ENCODE assay signal across 9 cellular contexts in genomic region chr2:85355521-85355920, GRCh38. TPM values are rescaled to one million over a fixed set of nuclear protein-coding genes. Genes with fewer than 3 reads are reported as not detected.
DNase-seq lines count a peak whose midpoint lies in the region; ATAC-seq and TF ChIP-seq lines count a peak whose summit lies in the region.
"Had no signal": no experiment of that assay in that cellular context is flagged by ENCODE, and none has a peak within 500 bp of the region (broad histone marks: within the 10 kb centered on the region; RNA-seq: fewer than 3 reads in every experiment).

No MANE protein-coding gene starts in this region.

- 90 to 91% methylated on average over 3 of the region's 3 CpGs for WGBS in ectodermal cell, 2 experiments

- H3K36me3 ChIP-seq in BLaER1 treated with 17β-estradiol and CSF1 and Interleukin-3, amounts not matched to agents 10 nM and 100 nM, result peaks cover 53 to 65% (median 60%) of the 10 kb centered on the region in 11 experiments
- H3K36me3 ChIP-seq in MM.1S (replicated peaks; ENCODE audit: insufficient read depth, low read length) (no peaks in the 10 kb centered on the region), ectodermal cell (ENCODE audit: control insufficient read depth, insufficient read depth, low read length) (no peaks in the 10 kb centered on the region), neural cell (ENCODE audit: insufficient read depth, low read length) (no peaks in the 10 kb centered on the region)

- DNase-seq in MM.1S (no peak), OCI-M1 (lab: John Stamatoyannopoulos, UW) (no peak), NCI-H146 (lab: John Stamatoyannopoulos, UW) (no peak)
- DNase-seq: NCI-H2081 treated with DMSO at 0.1 percent for 48 hours had no signal

- H3F3A ChIP-seq in MM.1S (ENCODE audit: insufficient read depth, low read length) (peaks cover 5% of the 10 kb centered on the region; the same call in 1 of the 2 replicates), neural cell (ENCODE audit: insufficient read depth, low read length, poor library complexity, severe bottlenecking) (no peaks in the 10 kb centered on the region)

- no peak for TF ChIP-seq CTCF in MM.1S (IDR thresholded peaks at IDR 0.05; ENCODE audit: low read length)
- no peak for TF ChIP-seq CTCF in neural cell (IDR thresholded peaks at IDR 0.05; ENCODE audit: poor library complexity, severe bottlenecking)

- H3K4me2 ChIP-seq in BLaER1 treated with 17β-estradiol and CSF1 and Interleukin-3, amounts not matched to agents 10 nM and 100 nM, result peak overlapping the region; percentile 85 to 98 (median 93)
- H3K4me2 ChIP-seq in MM.1S (ENCODE audit: low read depth, low read length) (peak overlapping the region; percentile 80), neural cell (ENCODE audit: low read length) (peak overlapping the region; percentile 95)

- H3K4me1 ChIP-seq in BLaER1 treated with 17β-estradiol and CSF1 and Interleukin-3, amounts not matched to agents 10 nM and 100 nM, result peaks cover 26 to 51% (median 33%) of the 10 kb centered on the region in 10 experiments
- peaks cover 11% of the 10 kb centered on the region; the same call in 1 of the 2 replicates for H3K4me1 ChIP-seq in MM.1S (ENCODE audit: low read length)
- no peaks in the 10 kb centered on the region for H3K4me1 ChIP-seq in ectodermal cell (ENCODE audit: control insufficient read depth, insufficient read depth, low read length)

- H2AFZ ChIP-seq in MM.1S (ENCODE audit: low read length) (no peak overlapping the region), neural cell (ENCODE audit: low read depth, low read length) (no peak overlapping the region)

- H3K9ac ChIP-seq in BLaER1 treated with 17β-estradiol and CSF1 and Interleukin-3, amounts not matched to agents 10 nM and 100 nM, result peak overlapping the region; percentile 85 to 97 (median 91)
- H3K9ac ChIP-seq in MM.1S (ENCODE audit: low read length), result peak overlapping the region; percentile 77; the same call in 1 of the 2 replicates
- peak overlapping the region; percentile 77 for H3K9ac ChIP-seq in neural cell (ENCODE audit: low read length)

- H3K27ac ChIP-seq in BLaER1 treated with 17β-estradiol and CSF1 and Interleukin-3, amounts not matched to agents 10 nM and 100 nM, result peak overlapping the region in 10 of 11 experiments; percentile 80 to 94 (median 86); a peak in 15 of 22 replicates
- H3K27ac ChIP-seq in MM.1S (ENCODE audit: low read length) (no peak overlapping the region), ectodermal cell (ENCODE audit: insufficient read depth, low read depth, low read length, poor library complexity, severe bottlenecking) (no peak overlapping the region), neural cell (ENCODE audit: low read length) (no peak overlapping the region)

- H3K9me2 ChIP-seq in MM.1S (replicated peaks; ENCODE audit: insufficient read depth, low read length) (no peaks in the 10 kb centered on the region), neural cell (ENCODE audit: insufficient read depth, low read length) (no peaks in the 10 kb centered on the region)

- no peak for TF ChIP-seq RAD21 in neural cell (conservative IDR thresholded peaks at IDR 0.05)

- no peaks in the 10 kb centered on the region for H3K27me3 ChIP-seq in BLaER1 treated with 17β-estradiol and CSF1 and Interleukin-3, amounts not matched to agents 10 nM and 100 nM
- H3K27me3 ChIP-seq in MM.1S (replicated peaks; ENCODE audit: insufficient read depth, low read length), result no peaks in the 10 kb centered on the region
- no peaks in the 10 kb centered on the region for H3K27me3 ChIP-seq in ectodermal cell (ENCODE audit: control insufficient read depth, insufficient read depth, low read length, poor library complexity, severe bottlenecking)
- no peaks in the 10 kb centered on the region for H3K27me3 ChIP-seq in neural cell (ENCODE audit: insufficient read depth, low read depth, low read length)

- H3K9me3 ChIP-seq in BLaER1 treated with 17β-estradiol and CSF1 and Interleukin-3, amounts not matched to agents 10 nM and 100 nM (replicated peaks in 1 of 11), result no peaks in the 10 kb centered on the region
- H3K9me3 ChIP-seq in MM.1S (replicated peaks; ENCODE audit: insufficient read depth, low read length), result no peaks in the 10 kb centered on the region
- H3K9me3 ChIP-seq in ectodermal cell (ENCODE audit: control insufficient read depth, low read length), result no peaks in the 10 kb centered on the region
- no peaks in the 10 kb centered on the region for H3K9me3 ChIP-seq in neural cell (ENCODE audit: low read length)

- peak overlapping the region; percentile 68 to 93 (median 81) for H3K4me3 ChIP-seq in BLaER1 treated with 17β-estradiol and CSF1 and Interleukin-3, amounts not matched to agents 10 nM and 100 nM
- H3K4me3 ChIP-seq in MM.1S (ENCODE audit: low read length) (peak overlapping the region; percentile 96), ectodermal cell (ENCODE audit: insufficient read depth, low read depth, low read length) (peak overlapping the region; percentile 70), neural cell (ENCODE audit: low read length) (peak overlapping the region; percentile 85)

- no peak for ATAC-seq in HG02840 (IDR thresholded peaks at IDR 0.05; ENCODE audit: low FRiP score, unreplicated experiment)
- ATAC-seq in GM21360 (IDR thresholded peaks at IDR 0.05; ENCODE audit: unreplicated experiment), result no peak

- H3K79me2 ChIP-seq in MM.1S (ENCODE audit: low read length), result peaks cover 35% of the 10 kb centered on the region
- H3K79me2 ChIP-seq in neural cell (replicated peaks; ENCODE audit: insufficient read depth, low read length), result peaks cover 4% of the 10 kb centered on the region

- H4K20me1 ChIP-seq in BLaER1 treated with 17β-estradiol and CSF1 and Interleukin-3, amounts not matched to agents 10 nM and 100 nM, result no peaks in the 10 kb centered on the region; a peak in 2 of 22 replicates
- H4K20me1 ChIP-seq in MM.1S (ENCODE audit: insufficient read depth, low read length) (no peaks in the 10 kb centered on the region), neural cell (ENCODE audit: insufficient read depth) (no peaks in the 10 kb centered on the region)

- no peak for TF ChIP-seq EP300 in neural cell (conservative IDR thresholded peaks at IDR 0.05; ENCODE audit: poor library complexity, severe bottlenecking)

TF ChIP-seq in neural cell, 6 proteins besides CTCF, POLR2A, EP300 and RAD21:
- no peak for TF ChIP-seq REST (IDR thresholded peaks at IDR 0.05; ENCODE audit: borderline replicate concordance)
- TF ChIP-seq MXI1 (conservative IDR thresholded peaks at IDR 0.05; ENCODE audit: poor library complexity, severe bottlenecking), result no peak
- TF ChIP-seq TAF1 (IDR thresholded peaks at IDR 0.05; ENCODE audit: low read depth), result no peak
- TF ChIP-seq POLR2AphosphoS5 (IDR thresholded peaks at IDR 0.05), result no peak
- TF ChIP-seq EZH2 (IDR thresholded peaks at IDR 0.05; ENCODE audit: borderline replicate concordance, insufficient read depth, low read length, poor library complexity, severe bottlenecking), result no peak
- TF ChIP-seq SMC3 (conservative IDR thresholded peaks at IDR 0.05; ENCODE audit: poor library complexity), result no peak
TF ChIP-seq in neural cell: peak in this region for 0.

RNA-seq across cellular contexts. Expression of gene ELMOD3, which starts 1.0 kb away (rescaled TPM):
- 23.7 TPM for polyA plus RNA-seq in ectodermal cell (2013, experiment 1 of 4)
- polyA plus RNA-seq in ectodermal cell (2013, experiment 2 of 4), result 19.4 TPM
- polyA plus RNA-seq in ectodermal cell (2013, experiment 3 of 4), result 20.4 TPM
- polyA plus RNA-seq in ectodermal cell (2013, experiment 4 of 4), result 21.0 TPM
- polyA plus RNA-seq in neural cell, result 39.7 and 52.6 TPM in 2 replicates
- polyA minus RNA-seq in neural cell, result 29.5 and 35.5 TPM in 2 replicates

RNA-seq across cellular contexts. Expression of gene RETSAT, which starts 1.2 kb away (rescaled TPM):
- polyA plus RNA-seq in ectodermal cell (2013, experiment 1 of 4), result 14.3 TPM
- 14.2 TPM for polyA plus RNA-seq in ectodermal cell (2013, experiment 2 of 4)
- polyA plus RNA-seq in ectodermal cell (2013, experiment 3 of 4), result 11.8 TPM
- 13.2 TPM for polyA plus RNA-seq in ectodermal cell (2013, experiment 4 of 4)
- polyA plus RNA-seq in neural cell, result 10.9 and 13.3 TPM in 2 replicates
- 12.3 and 14.4 TPM in 2 replicates for polyA minus RNA-seq in neural cell

RNA-seq across cellular contexts. Expression of gene TGOLN2, which starts 27.7 kb away (rescaled TPM):
- polyA plus RNA-seq in ectodermal cell (2013, experiment 1 of 4), result 57.6 TPM
- polyA plus RNA-seq in ectodermal cell (2013, experiment 2 of 4), result 61.4 TPM
- polyA plus RNA-seq in ectodermal cell (2013, experiment 3 of 4), result 43.6 TPM
- 50.7 TPM for polyA plus RNA-seq in ectodermal cell (2013, experiment 4 of 4)
- polyA plus RNA-seq in neural cell, result 22.7 and 29.4 TPM in 2 replicates
- polyA minus RNA-seq in neural cell, result 47.2 and 47.5 TPM in 2 replicates

RNA-seq across cellular contexts. Expression of gene CAPG, which starts 54.6 kb away (rescaled TPM):
- polyA plus RNA-seq in ectodermal cell (2013, experiment 1 of 4), result 22.7 TPM
- 17.9 TPM for polyA plus RNA-seq in ectodermal cell (2013, experiment 2 of 4)
- polyA plus RNA-seq in ectodermal cell (2013, experiment 3 of 4), result 21.1 TPM
- polyA plus RNA-seq in ectodermal cell (2013, experiment 4 of 4), result 21.4 TPM
- not detected in 2 replicates for polyA plus RNA-seq in neural cell
- not detected in 2 replicates for polyA minus RNA-seq in neural cell

Comparison
In these comparisons a context has a peak if more than half of its experiments do, and no peak if none do; other contexts are left out.
1. H3K27ac ChIP-seq: peak in BLaER1 treated with 17β-estradiol and CSF1 and Interleukin-3, amounts not matched to agents 10 nM and 100 nM (10 of 11); none in MM.1S (single experiment), ectodermal cell (single experiment) and neural cell (single experiment).
2. Peak in every context shown above with its lines, with median percentiles within 50 percentile points of each other: H3K4me2 ChIP-seq, H3K4me3 ChIP-seq and H3K9ac ChIP-seq.